In the genomic region with DNA sequence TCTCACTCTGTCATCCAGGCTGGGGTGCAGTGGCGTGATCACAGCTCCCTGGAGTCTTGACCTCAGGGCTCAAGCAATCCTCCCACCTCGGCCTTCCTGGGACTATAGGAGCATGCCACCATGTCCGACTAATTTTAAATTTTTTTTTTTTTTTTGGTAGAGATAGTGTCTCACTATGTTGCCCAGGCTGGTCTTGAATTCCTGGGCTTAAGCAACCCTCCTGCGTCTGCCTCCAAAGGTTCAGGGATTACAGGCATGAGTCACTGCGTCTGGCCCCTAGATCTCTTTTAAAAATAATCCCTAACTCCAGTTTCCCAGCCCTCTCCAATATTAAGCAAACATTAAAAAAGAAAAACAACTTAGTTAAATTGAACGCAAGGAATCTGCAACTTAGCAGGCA, we compare ENCODE assay signal across 5 cellular contexts.
"Had no signal": no experiment of that assay in that cellular context is flagged by ENCODE, and none has a peak within 500 bp of the region (broad histone marks: within the 10 kb centered on the region; RNA-seq: fewer than 3 reads in every experiment).

No MANE protein-coding gene starts in this region.

- H3K4me2 ChIP-seq: GM23338 had no signal

- ATAC-seq: GM23338, K562 had no signal

- H3K4me3 ChIP-seq: GM23338, K562 had no signal

- H2AFZ ChIP-seq: GM23338 had no signal

- DNase-seq: H9, HCEC 1CT, IMR-90 had no signal
